In genomic region chr10:4121531-4122380, GRCh38 we compare ENCODE assay signal across 9 cellular contexts.
DNase-seq lines count a peak whose midpoint lies in the region; ATAC-seq and TF ChIP-seq lines count a peak whose summit lies in the region.
"Had no signal": no experiment of that assay in that cellular context is flagged by ENCODE, and none has a peak within 500 bp of the region (broad histone marks: within the 10 kb centered on the region; RNA-seq: fewer than 3 reads in every experiment).

No MANE protein-coding gene starts in this region.

- no peaks in the 10 kb centered on the region for H3K36me3 ChIP-seq in spleen

- peaks cover 0 to 20% (median 14%) of the 10 kb centered on the region in 8 donors for H3K9me3 ChIP-seq in spleen

- peak overlapping the region; percentile 4 for H3K4me3 Mint-ChIP-seq in activated T-cell treated with anti-CD3 and anti-CD28 coated beads, Interleukin-2, amount 50 U/mL, for 24 hours
- peak overlapping the region; percentile 39 for H3K4me3 Mint-ChIP-seq in T-helper 1 cell treated with Interleukin-12 subunit alpha and Interleukin-12 subunit beta and Interleukin-4 antibody, amounts not matched to agents 30 μg/mL and 1 μg/mL, for 36 hours

- H3K27ac ChIP-seq in spleen, result peak overlapping the region in 7 of 8 donors; percentile 65 to 79 (median 73)
- H3K27ac ChIP-seq: PC-9 had no signal

- peaks cover 6% of the 10 kb centered on the region for H3K36me3 Mint-ChIP-seq in activated T-cell treated with anti-CD3 and anti-CD28 coated beads, Interleukin-2, amount 50 U/mL, for 24 hours (ENCODE audit: low read depth)
- H3K36me3 Mint-ChIP-seq in T-helper 1 cell treated with Interleukin-12 subunit alpha and Interleukin-12 subunit beta and Interleukin-4 antibody, amounts not matched to agents 30 μg/mL and 1 μg/mL, for 36 hours (ENCODE audit: low read depth), result peaks cover 15% of the 10 kb centered on the region

- H3K27me3 ChIP-seq in spleen (replicated peaks in 1 of 7), result no peaks in the 10 kb centered on the region

- no peak for TF ChIP-seq CTCF in spleen (IDR thresholded peaks at IDR 0.05 in 8 of 11, conservative IDR thresholded peaks at IDR 0.05 in 3 of 11)

- TF ChIP-seq POLR2A in spleen (IDR thresholded peaks at IDR 0.05), result peak in 1 of 3 donors; percentile 54

- intact Hi-C loops in spleen (cut with DNase I; ENCODE audit: low total_unique reads), result no loop called here

- peak overlapping the region in 4 of 8 donors; percentile 4 to 55 (median 20) for H3K4me3 ChIP-seq in spleen
- H3K4me3 ChIP-seq: PC-9 had no signal

- H3K4me1 Mint-ChIP-seq in activated T-cell treated with anti-CD3 and anti-CD28 coated beads, Interleukin-2, amount 50 U/mL, for 24 hours (ENCODE audit: low read depth), result peaks cover 13% of the 10 kb centered on the region
- H3K4me1 Mint-ChIP-seq in T-helper 1 cell treated with Interleukin-12 subunit alpha and Interleukin-12 subunit beta and Interleukin-4 antibody, amounts not matched to agents 30 μg/mL and 1 μg/mL, for 36 hours (ENCODE audit: low read depth), result peaks cover 31% of the 10 kb centered on the region

- WGBS in spleen, 5 donors, result 27 to 46% (median 34%) methylated on average over 14 of the region's 14 CpGs

- H3K27ac Mint-ChIP-seq in activated T-cell treated with anti-CD3 and anti-CD28 coated beads, Interleukin-2, amount 50 U/mL, for 24 hours, result peak overlapping the region; percentile 27
- peak overlapping the region; percentile 37 for H3K27ac Mint-ChIP-seq in T-helper 1 cell treated with Interleukin-12 subunit alpha and Interleukin-12 subunit beta and Interleukin-4 antibody, amounts not matched to agents 30 μg/mL and 1 μg/mL, for 36 hours

- peaks cover 12 to 35% (median 23%) of the 10 kb centered on the region in 6 donors for H3K4me1 ChIP-seq in spleen

- no peak for DNase-seq in activated T-cell treated with anti-CD3 and anti-CD28 coated beads, Interleukin-2, amount 50 U/mL, for 24 hours
- no peak for DNase-seq in activated T-cell treated with anti-CD3 and anti-CD28 coated beads for 4 hours
- no peak for DNase-seq in spleen
- no peak for DNase-seq in NCI-H2029 treated with DMSO at 0.1 percent for 48 hours (lab: John Stamatoyannopoulos, UW)
- no peak for DNase-seq in NCI-H774 (lab: John Stamatoyannopoulos, UW)
- no peak for DNase-seq in activated gamma-delta T cell (lab: John Stamatoyannopoulos, UW)
- DNase-seq: PC-9 had no signal

- peaks cover 19% of the 10 kb centered on the region for H3K9me3 Mint-ChIP-seq in activated T-cell treated with anti-CD3 and anti-CD28 coated beads, Interleukin-2, amount 50 U/mL, for 24 hours
- H3K9me3 Mint-ChIP-seq in T-helper 1 cell treated with Interleukin-12 subunit alpha and Interleukin-12 subunit beta and Interleukin-4 antibody, amounts not matched to agents 30 μg/mL and 1 μg/mL, for 36 hours, result peaks cover 21% of the 10 kb centered on the region

- H3K27me3 Mint-ChIP-seq in activated T-cell treated with anti-CD3 and anti-CD28 coated beads, Interleukin-2, amount 50 U/mL, for 24 hours, result no peaks in the 10 kb centered on the region
- peaks cover 4% of the 10 kb centered on the region for H3K27me3 Mint-ChIP-seq in T-helper 1 cell treated with Interleukin-12 subunit alpha and Interleukin-12 subunit beta and Interleukin-4 antibody, amounts not matched to agents 30 μg/mL and 1 μg/mL, for 36 hours (ENCODE audit: low read depth)

- peak; percentile 84 for ATAC-seq in HG02840 (IDR thresholded peaks at IDR 0.05; ENCODE audit: low FRiP score, unreplicated experiment)
